30 cellular contexts compared by ENCODE assay signal in the genomic region with DNA sequence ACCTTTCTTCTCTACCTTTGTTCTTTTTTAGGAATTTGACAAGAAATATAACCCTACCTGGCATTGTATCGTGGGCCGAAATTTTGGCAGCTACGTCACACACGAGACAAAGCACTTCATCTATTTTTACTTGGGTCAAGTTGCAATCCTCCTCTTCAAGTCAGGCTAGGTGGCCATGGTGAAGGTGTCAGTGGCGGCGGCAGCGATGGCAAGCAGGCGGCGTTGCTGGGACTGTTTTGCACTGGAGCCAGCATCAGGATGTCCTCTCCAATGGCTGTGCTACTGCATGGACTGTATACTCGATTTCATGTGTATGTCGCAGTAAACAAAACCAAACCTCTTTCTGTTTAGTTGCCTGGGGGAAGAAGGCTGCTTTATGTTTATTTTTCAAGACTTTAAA. TPM values are rescaled to one million over a fixed set of nuclear protein-coding genes. Genes with fewer than 3 reads are reported as not detected.
DNase-seq lines count a peak whose midpoint lies in the region; ATAC-seq and TF ChIP-seq lines count a peak whose summit lies in the region.
"Had no signal": no experiment of that assay in that cellular context is flagged by ENCODE, and none has a peak within 500 bp of the region (broad histone marks: within the 10 kb centered on the region; RNA-seq: fewer than 3 reads in every experiment).

No MANE protein-coding gene starts in this region.

- no peaks in the 10 kb centered on the region for H3K9me3 Mint-ChIP-seq in activated CD4-positive, alpha-beta T cell treated with anti-CD3 and anti-CD28 coated beads for 36 hours (ENCODE audit: low read depth)
- H3K9me3 Mint-ChIP-seq in osteocyte (ENCODE audit: unreplicated experiment), result no peaks in the 10 kb centered on the region
- H3K9me3 Mint-ChIP-seq in GM23338, result no peaks in the 10 kb centered on the region
- H3K9me3 Mint-ChIP-seq: activated CD4-positive, alpha-beta T cell treated with anti-CD3 and anti-CD28 coated beads, Interleukin-2, amount 10 ng/mL, durations not matched to agents 7 days and 5 days; activated naive CD8-positive, alpha-beta T cell treated with anti-CD3 and anti-CD28 coated beads for 36 hours; stimulated activated naive CD8-positive, alpha-beta T cell treated with anti-CD3 and anti-CD28 coated beads, Interleukin-15, amount 100 ng/mL, for 72 hours had no signal

- no peak overlapping the region for H3K4me3 Mint-ChIP-seq in activated CD4-positive, alpha-beta T cell treated with anti-CD3 and anti-CD28 coated beads for 36 hours
- H3K4me3 Mint-ChIP-seq in T-helper 17 cell (no peak overlapping the region), osteocyte (ENCODE audit: unreplicated experiment) (no peak overlapping the region), GM23338 (no peak overlapping the region)
- H3K4me3 Mint-ChIP-seq: activated CD4-positive, alpha-beta T cell treated with anti-CD3 and anti-CD28 coated beads, Interleukin-2, amount 10 ng/mL, durations not matched to agents 7 days and 5 days; activated naive CD8-positive, alpha-beta T cell treated with anti-CD3 and anti-CD28 coated beads for 36 hours; stimulated activated naive CD8-positive, alpha-beta T cell treated with anti-CD3 and anti-CD28 coated beads, Interleukin-15, amount 100 ng/mL, for 72 hours had no signal

- H3F3A ChIP-seq in GM23338 (replicated peaks; ENCODE audit: low read depth) (0 out of 2 replicates have a peak, but pooled peaks cover 3% of the 10 kb centered on the region), PC-9 (ENCODE audit: insufficient read depth, low read depth) (peaks cover 8% of the 10 kb centered on the region; the same call in 1 of the 2 replicates)

- DNase-seq in activated CD4-positive, alpha-beta T cell treated with anti-CD3 and anti-CD28 coated beads for 36 hours, result no peak
- DNase-seq in activated CD4-positive, alpha-beta T cell treated with anti-CD3 and anti-CD28 coated beads, Interleukin-2, amount 50 U/mL, for 48 hours, result no peak
- no peak for DNase-seq in T-helper 17 cell
- peak; percentile 40 for DNase-seq in ecto neural progenitor cell (ENCODE audit: low spot score)
- peak; percentile 49 for DNase-seq in osteocyte (ENCODE audit: extremely low spot score, unreplicated experiment)
- DNase-seq in GM23338 (ENCODE audit: low spot score), result no peak
- no peak for DNase-seq in PC-9
- DNase-seq in NOMO-1 (lab: John Stamatoyannopoulos, UW; ENCODE audit: unreplicated experiment in 2 of 2), result no peak
- DNase-seq: activated CD4-positive, alpha-beta T cell treated with anti-CD3 and anti-CD28 coated beads, Interleukin-2, amount 10 ng/mL, durations not matched to agents 7 days and 5 days; activated effector memory CD4-positive, alpha-beta T cell treated with Interleukin-2 at 50 U/mL for 16 hours; activated naive CD8-positive, alpha-beta T cell treated with anti-CD3 and anti-CD28 coated beads for 36 hours; central memory CD4-positive, alpha-beta T cell; Karpas-422; NCI-H146; NCI-H446; NCI-H82; OCI-M1; stimulated activated CD4-positive, alpha-beta T cell treated with anti-CD3 and anti-CD28 coated beads, Interleukin-15, amount 100 ng/mL, for 24 hours; stimulated activated naive CD8-positive, alpha-beta T cell treated with anti-CD3 and anti-CD28 coated beads, Interleukin-15, amount 100 ng/mL, for 72 hours; thyroid gland had no signal

- H3K4me3 ChIP-seq in GM23338 (no peak overlapping the region), PC-9 (no peak overlapping the region)
- H3K4me3 ChIP-seq: ascending aorta, lung, prostate gland, thyroid gland had no signal

- H3K9me2 ChIP-seq in GM23338 (ENCODE audit: insufficient read depth), result no peaks in the 10 kb centered on the region
- no peaks in the 10 kb centered on the region for H3K9me2 ChIP-seq in PC-9 (ENCODE audit: insufficient read depth)

- H3K4me2 ChIP-seq in GM23338 (no peak overlapping the region), PC-9 (no peak overlapping the region)

- peaks cover 43% of the 10 kb centered on the region for H3K36me3 ChIP-seq in GM23338 (ENCODE audit: insufficient read depth)
- peaks cover 57% of the 10 kb centered on the region for H3K36me3 ChIP-seq in PC-9 (ENCODE audit: low read depth)

- CTCF ChIA-PET in activated CD4-positive, alpha-beta T cell treated with anti-CD3 and anti-CD28 coated beads for 36 hours (lab: Charles Lee), result interaction anchor here (1.0 to 2.7 kb wide), 2 partner anchors 8 to 90 kb away, joined by 3 to 9 read pairs; no protein-coding TSS in a partner anchor
- CTCF ChIA-PET in PC-9 (lab: Charles Lee), result no interaction called here

- no TSS peak for BruUV-seq in PC-9 (replicated peaks; lab: Mats Ljungman, UMichigan)

- H3K79me2 ChIP-seq in GM23338 (replicated peaks; ENCODE audit: insufficient read depth) (peaks cover 64% of the 10 kb centered on the region), PC-9 (ENCODE audit: low read depth) (peaks cover 58% of the 10 kb centered on the region)

- no peak for TF ChIP-seq CTCF in osteocyte (IDR thresholded peaks at IDR 0.05)
- TF ChIP-seq CTCF in GM23338 (conservative IDR thresholded peaks at IDR 0.05; ENCODE audit: low read depth in 2 of 2), result no peak
- TF ChIP-seq CTCF in PC-9 (conservative IDR thresholded peaks at IDR 0.05), result no peak

- H3K4me1 Mint-ChIP-seq in activated CD4-positive, alpha-beta T cell treated with anti-CD3 and anti-CD28 coated beads for 36 hours, result peaks cover 51% of the 10 kb centered on the region
- peaks cover 46% of the 10 kb centered on the region for H3K4me1 Mint-ChIP-seq in T-helper 17 cell
- H3K4me1 Mint-ChIP-seq in osteocyte (ENCODE audit: unreplicated experiment), result peaks cover 15% of the 10 kb centered on the region
- peaks cover 35% of the 10 kb centered on the region for H3K4me1 Mint-ChIP-seq in GM23338

- H3K9me3 ChIP-seq in T-helper 17 cell (ENCODE audit: control insufficient read depth, low read length, poor library complexity, severe bottlenecking) (no peaks in the 10 kb centered on the region), PC-9 (ENCODE audit: insufficient read depth, low read depth) (no peaks in the 10 kb centered on the region)
- H3K9me3 ChIP-seq: ascending aorta, neutrophil, prostate gland, thyroid gland had no signal

- peaks cover 58% of the 10 kb centered on the region for H4K20me1 ChIP-seq in GM23338 (replicated peaks; ENCODE audit: insufficient read depth)
- peaks cover 78% of the 10 kb centered on the region for H4K20me1 ChIP-seq in PC-9 (ENCODE audit: insufficient read depth)

- peaks cover 13% of the 10 kb centered on the region for H3K4me1 ChIP-seq in GM23338 (ENCODE audit: insufficient read depth)
- peaks cover 12% of the 10 kb centered on the region; the same call in 1 of the 2 replicates for H3K4me1 ChIP-seq in PC-9 (replicated peaks; ENCODE audit: insufficient read depth)

- H3K27ac ChIP-seq in GM23338 (ENCODE audit: low read depth) (no peak overlapping the region), PC-9 (no peak overlapping the region)
- H3K27ac ChIP-seq: 22Rv1, ascending aorta, HL-60, neutrophil, prostate gland, thyroid gland had no signal

- H2AFZ ChIP-seq in GM23338 (no peak overlapping the region), PC-9 (no peak overlapping the region)

- H3K27ac Mint-ChIP-seq in activated CD4-positive, alpha-beta T cell treated with anti-CD3 and anti-CD28 coated beads for 36 hours, result peak overlapping the region; percentile 6
- H3K27ac Mint-ChIP-seq in T-helper 17 cell (peak overlapping the region; percentile 65), osteocyte (ENCODE audit: unreplicated experiment) (no peak overlapping the region), GM23338 (no peak overlapping the region)
- H3K27ac Mint-ChIP-seq: activated CD4-positive, alpha-beta T cell treated with anti-CD3 and anti-CD28 coated beads, Interleukin-2, amount 10 ng/mL, durations not matched to agents 7 days and 5 days had no signal

- intact Hi-C loops in activated CD4-positive, alpha-beta T cell treated with anti-CD3 and anti-CD28 coated beads for 36 hours (cut with DNase I, micrococcal nuclease), result loop anchor here in 1 of 2 experiments (10.0 kb wide), 1 partner anchor 1254 kb away; a partner anchor contains a TSS
- intact Hi-C loops in PC-9 (cut with micrococcal nuclease; ENCODE audit: unreplicated experiment), result loop anchor here (10.0 kb wide), 1 partner anchor 234 kb away; a partner anchor contains a TSS

- H3K27me3 ChIP-seq in GM23338 (ENCODE audit: insufficient read depth) (no peaks in the 10 kb centered on the region), PC-9 (ENCODE audit: insufficient read depth, low read depth) (no peaks in the 10 kb centered on the region)
- H3K27me3 ChIP-seq: ascending aorta, neutrophil, thyroid gland had no signal

- no peak for ATAC-seq in activated CD4-positive, alpha-beta T cell treated with anti-CD3 and anti-CD28 coated beads for 36 hours
- ATAC-seq in T-helper 17 cell, result no peak
- ATAC-seq in GM23338, result no peak
- ATAC-seq: HepG2; stimulated activated naive CD8-positive, alpha-beta T cell treated with anti-CD3 and anti-CD28 coated beads, Interleukin-15, amount 100 ng/mL, for 72 hours had no signal

- POLR2A ChIA-PET in activated CD4-positive, alpha-beta T cell treated with anti-CD3 and anti-CD28 coated beads for 36 hours (lab: Charles Lee), result no interaction called here
- POLR2A ChIA-PET in PC-9 (lab: Charles Lee; ENCODE audit: unreplicated experiment), result no interaction called here

- H3K27me3 Mint-ChIP-seq in activated CD4-positive, alpha-beta T cell treated with anti-CD3 and anti-CD28 coated beads for 36 hours, result no peaks in the 10 kb centered on the region
- H3K27me3 Mint-ChIP-seq in T-helper 17 cell, result no peaks in the 10 kb centered on the region
- H3K27me3 Mint-ChIP-seq in osteocyte (ENCODE audit: unreplicated experiment), result no peaks in the 10 kb centered on the region
- peaks cover 4% of the 10 kb centered on the region for H3K27me3 Mint-ChIP-seq in GM23338 (ENCODE audit: insufficient read depth, low read depth, poor library complexity)
- H3K27me3 Mint-ChIP-seq: activated CD4-positive, alpha-beta T cell treated with anti-CD3 and anti-CD28 coated beads, Interleukin-2, amount 10 ng/mL, durations not matched to agents 7 days and 5 days; activated naive CD8-positive, alpha-beta T cell treated with anti-CD3 and anti-CD28 coated beads for 36 hours; stimulated activated naive CD8-positive, alpha-beta T cell treated with anti-CD3 and anti-CD28 coated beads, Interleukin-15, amount 100 ng/mL, for 72 hours had no signal

- H3K36me3 Mint-ChIP-seq in activated CD4-positive, alpha-beta T cell treated with anti-CD3 and anti-CD28 coated beads for 36 hours (ENCODE audit: low read depth), result peaks cover 68% of the 10 kb centered on the region
- peaks cover 18% of the 10 kb centered on the region for H3K36me3 Mint-ChIP-seq in T-helper 17 cell (ENCODE audit: low read depth)
- peaks cover 41% of the 10 kb centered on the region for H3K36me3 Mint-ChIP-seq in osteocyte (ENCODE audit: unreplicated experiment)
- peaks cover 95% of the 10 kb centered on the region for H3K36me3 Mint-ChIP-seq in GM23338 (ENCODE audit: low read depth)

RNA-seq across cellular contexts. Expression of a gene that starts 5.9 kb away (rescaled TPM):
- 10 to 100 TPM; 21.3 to 28.3 TPM for total RNA-seq in activated CD4-positive, alpha-beta T cell treated with anti-CD3 and anti-CD28 coated beads for 36 hours
- total RNA-seq in T-helper 17 cell (10 to 100 TPM; 41.0 to 44.1 TPM), osteocyte (18.8 and 20.5 TPM in 2 replicates), PC-9 (2021) (29.3 and 36.2 TPM in 2 replicates)
- total RNA-seq in GM23338 (2014; rRNA removed; shearing (Covaris generic)), result 29.0 and 30.0 TPM in 2 replicates
- 5.1 and 5.5 TPM in 2 replicates for polyA plus RNA-seq in GM23338 (2016; fragmentation: Nextera tagmentation; extraction: Ambion mirVana)

RNA-seq across cellular contexts. Expression of a gene that starts 59.1 kb away (rescaled TPM):
- under 1 TPM; 0.16 to 0.27 TPM for total RNA-seq in activated CD4-positive, alpha-beta T cell treated with anti-CD3 and anti-CD28 coated beads for 36 hours
- total RNA-seq in T-helper 17 cell, result 1 to 10 TPM; 1.0 to 1.2 TPM
- total RNA-seq in osteocyte, result 0.11 TPM in 1 of 2 replicates, not detected in the other
- total RNA-seq in GM23338 (2014; rRNA removed; shearing (Covaris generic)), result 0.08 and 0.10 TPM in 2 replicates
- polyA plus RNA-seq in GM23338 (2016; fragmentation: Nextera tagmentation; extraction: Ambion mirVana), result 0.37 and 0.50 TPM in 2 replicates
- not detected in 2 replicates for total RNA-seq in PC-9 (2021)
- total RNA-seq: ascending aorta, dermis microvascular lymphatic vessel endothelial cell, endothelial cell of umbilical vein, HepG2, kidney epithelial cell, thyroid gland had no signal
- polyA plus RNA-seq: endothelial cell of umbilical vein, HepG2 had no signal

Comparison
In these comparisons a context has a peak if more than half of its experiments do, and no peak if none do; other contexts are left out.
1. DNase-seq: peak in ecto neural progenitor cell (single experiment) and osteocyte (single experiment); none in activated CD4-positive, alpha-beta T cell treated with anti-CD3 and anti-CD28 coated beads for 36 hours (single experiment), activated CD4-positive, alpha-beta T cell treated with anti-CD3 and anti-CD28 coated beads, Interleukin-2, amount 50 U/mL, for 48 hours (0 of 2), T-helper 17 cell (0 of 3), GM23338 (single experiment), PC-9 (0 of 2) and NOMO-1 (0 of 2).
2. H3K27ac Mint-ChIP-seq: peak in activated CD4-positive, alpha-beta T cell treated with anti-CD3 and anti-CD28 coated beads for 36 hours (single experiment) and T-helper 17 cell (single experiment); none in osteocyte (single experiment) and GM23338 (single experiment).